Comparison of ENCODE assay signal across 15 cellular contexts in genomic region chr10:45809829-45810228, GRCh38. TPM values are rescaled to one million over a fixed set of nuclear protein-coding genes. Genes with fewer than 3 reads are reported as not detected.
A peak's percentile ranks its signal among the peaks of the same experiment; 100 is the strongest.
DNase-seq lines count a peak whose midpoint lies in the region; ATAC-seq, FAIRE-seq and TF ChIP-seq lines count a peak whose summit lies in the region.
"Had no signal": no experiment of that assay in that cellular context is flagged by ENCODE, and none has a peak within 500 bp of the region (broad histone marks: within the 10 kb centered on the region; RNA-seq: fewer than 3 reads in every experiment).

No MANE protein-coding gene starts in this region.

- no peaks in the 10 kb centered on the region for H3K27me3 ChIP-seq in small intestine (ENCODE audit: control insufficient read depth in 2 of 2, insufficient read depth in 2 of 2, low read length in 2 of 2)
- H3K27me3 ChIP-seq: adrenal gland, sigmoid colon, suprapubic skin had no signal

- DNase-seq in EH (ENCODE audit: low read depth) (peak; percentile 48), left kidney (ENCODE audit: low read depth, low spot score) (peak; percentile 51), small intestine (no peak)
- DNase-seq in activated CD4-positive, CD25-positive, alpha-beta regulatory T cell (lab: John Stamatoyannopoulos, UW), result no peak
- DNase-seq: activated T-cell treated with anti-CD3 and anti-CD28 coated beads, Interleukin-2, amount 50 U/mL, for 1 hour; adrenal gland; CD8-positive, alpha-beta memory T cell; NCI-H1048; NCI-H446; sigmoid colon had no signal

- peak overlapping the region; percentile 34; the same call in 1 of the 2 replicates for H3K27ac ChIP-seq in VCaP
- H3K27ac ChIP-seq in small intestine (ENCODE audit: low read depth in 1 of 2, low read length in 1 of 2), result no peak overlapping the region
- H3K27ac ChIP-seq: adrenal gland, sigmoid colon, suprapubic skin had no signal

- H3K4me3 ChIP-seq in small intestine (ENCODE audit: low read depth in 1 of 2, low read length in 2 of 2), result no peak overlapping the region
- H3K4me3 ChIP-seq: adrenal gland, sigmoid colon, suprapubic skin had no signal

- H3K9me3 ChIP-seq in small intestine (ENCODE audit: control insufficient read depth, low read depth), result no peaks in the 10 kb centered on the region
- H3K9me3 ChIP-seq: adrenal gland, sigmoid colon, suprapubic skin had no signal

- no peak for ATAC-seq in GM21390 (IDR thresholded peaks at IDR 0.05; ENCODE audit: unreplicated experiment)
- no peak for ATAC-seq in HG02763 (IDR thresholded peaks at IDR 0.05; ENCODE audit: unreplicated experiment)

- no peak for TF ChIP-seq EP300 in Ishikawa (IDR thresholded peaks at IDR 0.05; ENCODE audit: borderline replicate concordance)

- TF ChIP-seq CTCF in VCaP (conservative IDR thresholded peaks at IDR 0.05), result peak; percentile 72

- 85 to 89% (median 88%) methylated on average over 4 of the region's 4 CpGs for WGBS in small intestine, 3 donors

- H3K4me1 ChIP-seq in small intestine (ENCODE audit: control insufficient read depth in 2 of 2, insufficient read depth in 1 of 2, low read depth in 1 of 2, low read length in 1 of 2), result no peaks in the 10 kb centered on the region
- H3K4me1 ChIP-seq: adrenal gland, sigmoid colon, suprapubic skin had no signal

- no peaks in the 10 kb centered on the region for H3K36me3 ChIP-seq in small intestine (ENCODE audit: control insufficient read depth in 2 of 2, insufficient read depth in 2 of 2, low read length in 2 of 2)
- H3K36me3 ChIP-seq: adrenal gland, sigmoid colon, suprapubic skin had no signal

- no peak for FAIRE-seq in small intestine (lab: Jason Lieb, UNC)

- TF ChIP-seq RAD21 in Ishikawa (IDR thresholded peaks at IDR 0.05; ENCODE audit: low read depth), result peak; percentile 22; the same call in 1 of the 2 replicates

TF ChIP-seq in Ishikawa, 13 proteins besides CTCF, POLR2A, EP300 and RAD21:
- TF ChIP-seq TEAD4 (IDR thresholded peaks at IDR 0.05) (no peak), CEBPB (IDR thresholded peaks at IDR 0.05) (no peak), NFIC (IDR thresholded peaks at IDR 0.05) (no peak), TCF12 (IDR thresholded peaks at IDR 0.05; ENCODE audit: low read depth) (no peak), YY1 (IDR thresholded peaks at IDR 0.05; ENCODE audit: low read depth) (no peak), FOXM1 (IDR thresholded peaks at IDR 0.05; ENCODE audit: borderline replicate concordance, low read depth) (no peak), ZBTB7A (IDR thresholded peaks at IDR 0.05; ENCODE audit: low read depth) (no peak), TAF1 (IDR thresholded peaks at IDR 0.05; ENCODE audit: low read depth) (no peak), EGR1 (IDR thresholded peaks at IDR 0.05) (no peak), CREB1 (IDR thresholded peaks at IDR 0.05; ENCODE audit: low read depth) (no peak), USF1 (IDR thresholded peaks at IDR 0.05) (no peak)
- TF ChIP-seq, protein P1, sequence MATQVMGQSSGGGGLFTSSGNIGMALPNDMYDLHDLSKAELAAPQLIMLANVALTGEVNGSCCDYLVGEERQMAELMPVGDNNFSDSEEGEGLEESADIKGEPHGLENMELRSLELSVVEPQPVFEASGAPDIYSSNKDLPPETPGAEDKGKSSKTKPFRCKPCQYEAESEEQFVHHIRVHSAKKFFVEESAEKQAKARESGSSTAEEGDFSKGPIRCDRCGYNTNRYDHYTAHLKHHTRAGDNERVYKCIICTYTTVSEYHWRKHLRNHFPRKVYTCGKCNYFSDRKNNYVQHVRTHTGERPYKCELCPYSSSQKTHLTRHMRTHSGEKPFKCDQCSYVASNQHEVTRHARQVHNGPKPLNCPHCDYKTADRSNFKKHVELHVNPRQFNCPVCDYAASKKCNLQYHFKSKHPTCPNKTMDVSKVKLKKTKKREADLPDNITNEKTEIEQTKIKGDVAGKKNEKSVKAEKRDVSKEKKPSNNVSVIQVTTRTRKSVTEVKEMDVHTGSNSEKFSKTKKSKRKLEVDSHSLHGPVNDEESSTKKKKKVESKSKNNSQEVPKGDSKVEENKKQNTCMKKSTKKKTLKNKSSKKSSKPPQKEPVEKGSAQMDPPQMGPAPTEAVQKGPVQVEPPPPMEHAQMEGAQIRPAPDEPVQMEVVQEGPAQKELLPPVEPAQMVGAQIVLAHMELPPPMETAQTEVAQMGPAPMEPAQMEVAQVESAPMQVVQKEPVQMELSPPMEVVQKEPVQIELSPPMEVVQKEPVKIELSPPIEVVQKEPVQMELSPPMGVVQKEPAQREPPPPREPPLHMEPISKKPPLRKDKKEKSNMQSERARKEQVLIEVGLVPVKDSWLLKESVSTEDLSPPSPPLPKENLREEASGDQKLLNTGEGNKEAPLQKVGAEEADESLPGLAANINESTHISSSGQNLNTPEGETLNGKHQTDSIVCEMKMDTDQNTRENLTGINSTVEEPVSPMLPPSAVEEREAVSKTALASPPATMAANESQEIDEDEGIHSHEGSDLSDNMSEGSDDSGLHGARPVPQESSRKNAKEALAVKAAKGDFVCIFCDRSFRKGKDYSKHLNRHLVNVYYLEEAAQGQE (IDR thresholded peaks at IDR 0.05; ENCODE audit: low read depth), result no peak
- TF ChIP-seq, protein P2, sequence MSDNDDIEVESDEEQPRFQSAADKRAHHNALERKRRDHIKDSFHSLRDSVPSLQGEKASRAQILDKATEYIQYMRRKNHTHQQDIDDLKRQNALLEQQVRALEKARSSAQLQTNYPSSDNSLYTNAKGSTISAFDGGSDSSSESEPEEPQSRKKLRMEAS (IDR thresholded peaks at IDR 0.05), result no peak

RNA-seq across cellular contexts. Expression of gene AGAP4, which starts 37.5 kb away (rescaled TPM):
- polyA plus RNA-seq in small intestine, result 10 to 100 TPM; 10.9 to 56.1 (median 17.6) TPM

Comparison
In these comparisons a context has a peak if more than half of its experiments do, and no peak if none do; other contexts are left out.
1. DNase-seq: peak in EH (single experiment) and left kidney (single experiment); none in small intestine (single experiment) and activated CD4-positive, CD25-positive, alpha-beta regulatory T cell (0 of 4).